In the genomic region with DNA sequence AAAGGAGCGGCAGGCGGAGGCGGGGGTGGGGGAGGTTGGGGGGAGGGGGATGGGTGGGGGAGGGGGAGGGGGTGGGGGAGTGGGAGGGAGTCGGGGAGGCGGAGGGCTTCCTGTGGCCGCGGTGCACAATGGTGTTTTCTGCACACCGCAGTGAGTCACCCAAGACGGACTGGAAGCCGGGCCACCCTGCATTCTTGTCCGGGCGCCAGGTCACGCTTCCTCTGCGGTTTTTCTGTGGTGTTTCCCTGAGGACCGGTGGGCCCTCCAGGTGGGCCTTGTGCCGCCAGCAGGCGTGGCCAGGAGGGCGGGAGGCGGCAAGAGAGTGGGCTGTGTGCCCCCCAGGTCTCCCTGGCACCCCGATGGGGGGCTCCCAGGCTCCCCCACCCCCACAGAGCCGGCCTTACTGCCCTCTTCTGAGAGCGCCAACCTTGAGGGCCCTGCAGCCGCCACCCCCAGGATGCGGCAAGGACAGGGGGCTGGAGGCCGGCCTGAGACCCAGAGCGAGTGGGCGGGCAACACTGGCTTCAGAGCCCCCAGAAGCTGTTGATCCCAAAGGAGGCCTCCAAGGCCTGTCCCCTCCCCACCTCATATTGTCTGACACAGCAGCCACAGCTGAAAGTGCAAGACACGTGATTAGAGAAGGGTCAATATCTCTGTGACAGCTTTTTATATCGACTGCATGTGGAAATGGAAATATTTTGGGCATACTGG, we compare ENCODE assay signal across 7 cellular contexts. TPM values are rescaled to one million over a fixed set of nuclear protein-coding genes. Genes with fewer than 3 reads are reported as not detected.
DNase-seq lines count a peak whose midpoint lies in the region; ATAC-seq, FAIRE-seq and TF ChIP-seq lines count a peak whose summit lies in the region.

No MANE protein-coding gene starts in this region.

- H3K36me3 ChIP-seq in HepG2 (replicated peaks in 1 of 2; ENCODE audit: control insufficient read depth in 1 of 2, insufficient read depth in 2 of 2, low read length in 2 of 2), result no peaks in the 10 kb centered on the region
- H3K36me3 ChIP-seq in thoracic aorta, result no peaks in the 10 kb centered on the region

- ATAC-seq in HepG2 (no peak), thoracic aorta (ENCODE audit: insufficient number of reproducible peaks, low FRiP score, low read depth) (no peak), HG02870 (IDR thresholded peaks at IDR 0.05; ENCODE audit: unreplicated experiment) (no peak)

- H3K79me2 ChIP-seq in HepG2 (ENCODE audit: insufficient read depth, low read length), result no peaks in the 10 kb centered on the region

- TF ChIP-seq RAD21 in HepG2 (CRISPR knock-in tag; IDR thresholded peaks at IDR 0.05), result no peak

- POLR2A ChIA-PET in HepG2 (lab: Yijun Ruan, JAX), result no interaction called here

- H3K4me1 ChIP-seq in HepG2 (ENCODE audit: insufficient read depth, low read length), result peaks cover 10% of the 10 kb centered on the region; the same call in 1 of the 2 replicates
- H3K4me1 ChIP-seq in thoracic aorta (ENCODE audit: control insufficient read depth in 1 of 2, low read depth in 2 of 2), result peaks cover 25 to 38% of the 10 kb centered on the region in 2 donors

- CTCF ChIA-PET in HepG2 (lab: Yijun Ruan, JAX; ENCODE audit: low intra/inter-chr PET ratio, low total read pairs), result no interaction called here

- no peaks in the 10 kb centered on the region for H4K20me1 ChIP-seq in HepG2 (ENCODE audit: insufficient read depth, low read length)

- H3K27me3 ChIP-seq in HepG2 (ENCODE audit: control insufficient read depth in 1 of 2, insufficient read depth in 2 of 2, low read length in 2 of 2) (no peaks in the 10 kb centered on the region), thoracic aorta (replicated peaks; ENCODE audit: insufficient read depth) (no peaks in the 10 kb centered on the region)

- peak; percentile 86 for DNase-seq in GM20000 (ENCODE audit: low spot score)
- peak; percentile 37 for DNase-seq in NCI-H2029 treated with DMSO at 0.1 percent for 48 hours (lab: John Stamatoyannopoulos, UW)
- peak; percentile 94 for DNase-seq in astrocyte of the spinal cord (ENCODE audit: low read depth, low spot score)
- no peak for DNase-seq in HepG2 (ENCODE audit: low spot score)
- peak; percentile 44 for DNase-seq in thoracic aorta (ENCODE audit: low spot score)
- no peak for DNase-seq in globus pallidus (ENCODE audit: low spot score)

- no peak overlapping the region for H3K9ac ChIP-seq in HepG2 (ENCODE audit: insufficient read depth, low read depth, low read length)

- H3K9me3 ChIP-seq in HepG2 (ENCODE audit: low read length) (no peaks in the 10 kb centered on the region), thoracic aorta (no peaks in the 10 kb centered on the region)

- TF ChIP-seq EP300 in HepG2 (IDR thresholded peaks at IDR 0.05; ENCODE audit: low read depth in 2 of 2, low read length in 2 of 2), result no peak
- TF ChIP-seq EP300 in HepG2 (CRISPR knock-in tag; IDR thresholded peaks at IDR 0.05; ENCODE audit: borderline replicate concordance), result no peak

- no peak for FAIRE-seq in HepG2 (lab: Jason Lieb, UNC)

- in situ Hi-C loops in astrocyte of the spinal cord (cut with HindIII; ENCODE audit: low sequenced_read_pairs) (no loop called here), HepG2 (cut with HindIII; ENCODE audit: extremely low pct_ligation_motif_present, low pct_unique_long_range_greater_than_20kb) (no loop called here)

- H3K27ac ChIP-seq in HepG2 (ENCODE audit: extremely low read length, insufficient read depth, low read length) (no peak overlapping the region), thoracic aorta (peak overlapping the region; percentile 65 to 81)

- H3K4me3 ChIP-seq in astrocyte of the spinal cord (ENCODE audit: low read depth, low read length) (no peak overlapping the region), HepG2 (replicated peaks in 1 of 3; ENCODE audit: insufficient read depth in 1 of 3, low read depth in 2 of 3, low read length in 3 of 3) (no peak overlapping the region), thoracic aorta (peak overlapping the region; percentile 56)

- H2AFZ ChIP-seq in HepG2 (ENCODE audit: low read length), result no peak overlapping the region

- no TSS peak for BruUV-seq in HepG2 (replicated peaks; lab: Mats Ljungman, UMichigan)

- peak overlapping the region; percentile 18; the same call in 1 of the 2 replicates for H3K4me2 ChIP-seq in HepG2 (ENCODE audit: low read depth, low read length)

- TF ChIP-seq CTCF in GM20000 (IDR thresholded peaks at IDR 0.05; ENCODE audit: extremely low read depth, missing control alignments) (no peak), astrocyte of the spinal cord (IDR thresholded peaks at IDR 0.05; ENCODE audit: low read depth, low read length) (no peak), HepG2 (CRISPR knock-in tag; IDR thresholded peaks at IDR 0.05) (no peak), thoracic aorta (IDR thresholded peaks at IDR 0.05) (no peak)

- intact Hi-C loops in HepG2 (cut with micrococcal nuclease; ENCODE audit: unreplicated experiment), result no loop called here

- WGBS in HepG2 (ENCODE audit: low lambda C conversion rate), result 77% methylated on average over 10 of the region's 29 CpGs

- no peak for TF ChIP-seq POLR2A in HepG2 (IDR thresholded peaks at IDR 0.05; ENCODE audit: insufficient read depth in 1 of 2, low read depth in 2 of 2, low read length in 2 of 2)

RNA-seq across cellular contexts. Expression of a gene that starts 11.1 kb away (rescaled TPM):
- total RNA-seq in HepG2 (2016; rRNA removed; fragmentation: Illumina TruSeq; extraction: Trizol), result 1.3 and 2.7 TPM in 2 replicates
- total RNA-seq in HepG2 (2016; cell fraction: cytosol; rRNA removed; fragmentation: Illumina TruSeq; extraction: Trizol; ENCODE audit: low read depth), result 1.1 and 1.7 TPM in 2 replicates
- 1.3 and 3.1 TPM in 2 replicates for total RNA-seq in HepG2 (2016; cell fraction: insoluble cytoplasmic fraction; rRNA removed; fragmentation: Illumina TruSeq; extraction: Trizol)
- total RNA-seq in HepG2 (2016; cell fraction: membrane; rRNA removed; fragmentation: Illumina TruSeq; extraction: Trizol), result 1.6 and 2.4 TPM in 2 replicates
- 3.0 and 3.1 TPM in 2 replicates for total RNA-seq in HepG2 (2016; cell fraction: nucleus; rRNA removed; fragmentation: Illumina TruSeq; extraction: Trizol)
- polyA plus RNA-seq in HepG2 (2011; rRNA removed), result 4.8 and 9.1 TPM in 2 replicates
- polyA plus RNA-seq in HepG2 (2011; cell fraction: cytosol; rRNA removed), result 1.6 and 3.2 TPM in 2 replicates
- 82.5 and 82.6 TPM in 2 replicates for polyA plus RNA-seq in HepG2 (2011; cell fraction: nucleus; rRNA removed)
- 4.7 and 9.6 TPM in 2 replicates for polyA plus RNA-seq in HepG2 (2012)
- 3.8 and 4.6 TPM in 2 replicates for polyA plus RNA-seq in HepG2 (2016; cell fraction: cytosol; fragmentation: Illumina TruSeq; extraction: Trizol; ENCODE audit: low read depth)
- polyA plus RNA-seq in HepG2 (2016; cell fraction: insoluble cytoplasmic fraction; fragmentation: Illumina TruSeq; extraction: Trizol; ENCODE audit: low read depth), result 2.3 and 2.8 TPM in 2 replicates
- polyA plus RNA-seq in HepG2 (2016; cell fraction: membrane; fragmentation: Illumina TruSeq; extraction: Trizol; ENCODE audit: low read depth), result 5.3 and 6.7 TPM in 2 replicates
- 8.9 and 9.7 TPM in 2 replicates for polyA plus RNA-seq in HepG2 (2016; cell fraction: nucleus; fragmentation: Illumina TruSeq; extraction: Trizol; ENCODE audit: insufficient read depth, low read depth)
- 3.4 and 4.2 TPM in 2 replicates for polyA minus RNA-seq in HepG2 (2011; rRNA and poly(A)+ RNA removed; ENCODE audit: low replicate concordance)
- polyA minus RNA-seq in HepG2 (2011; cell fraction: cytosol; rRNA and poly(A)+ RNA removed), result 0.62 and 2.6 TPM in 2 replicates
- polyA minus RNA-seq in HepG2 (2011; cell fraction: nucleus; rRNA and poly(A)+ RNA removed), result 6.6 and 9.0 TPM in 2 replicates
- total RNA-seq in thoracic aorta, result 10 to 100 TPM; 22.7 to 29.4 TPM

RNA-seq across cellular contexts. Expression of a gene that starts 11.4 kb away (rescaled TPM):
- 0.63 and 1.2 TPM in 2 replicates for total RNA-seq in HepG2 (2016; rRNA removed; fragmentation: Illumina TruSeq; extraction: Trizol)
- total RNA-seq in HepG2 (2016; cell fraction: cytosol; rRNA removed; fragmentation: Illumina TruSeq; extraction: Trizol; ENCODE audit: low read depth), result 0.81 and 1.1 TPM in 2 replicates
- 0.82 and 1.9 TPM in 2 replicates for total RNA-seq in HepG2 (2016; cell fraction: insoluble cytoplasmic fraction; rRNA removed; fragmentation: Illumina TruSeq; extraction: Trizol)
- total RNA-seq in HepG2 (2016; cell fraction: membrane; rRNA removed; fragmentation: Illumina TruSeq; extraction: Trizol), result 0.46 and 1.00 TPM in 2 replicates
- total RNA-seq in HepG2 (2016; cell fraction: nucleus; rRNA removed; fragmentation: Illumina TruSeq; extraction: Trizol), result 1.6 and 2.0 TPM in 2 replicates
- 0.78 and 2.1 TPM in 2 replicates for polyA plus RNA-seq in HepG2 (2011; rRNA removed)
- polyA plus RNA-seq in HepG2 (2011; cell fraction: cytosol; rRNA removed), result 0.53 and 1.0 TPM in 2 replicates
- polyA plus RNA-seq in HepG2 (2011; cell fraction: nucleus; rRNA removed), result 17.1 and 17.5 TPM in 2 replicates
- 0.76 and 1.0 TPM in 2 replicates for polyA plus RNA-seq in HepG2 (2012)
- 0.60 and 0.67 TPM in 2 replicates for polyA plus RNA-seq in HepG2 (2016; cell fraction: cytosol; fragmentation: Illumina TruSeq; extraction: Trizol; ENCODE audit: low read depth)
- polyA plus RNA-seq in HepG2 (2016; cell fraction: insoluble cytoplasmic fraction; fragmentation: Illumina TruSeq; extraction: Trizol; ENCODE audit: low read depth), result 0.39 and 0.46 TPM in 2 replicates
- 0.44 and 0.56 TPM in 2 replicates for polyA plus RNA-seq in HepG2 (2016; cell fraction: membrane; fragmentation: Illumina TruSeq; extraction: Trizol; ENCODE audit: low read depth)
- 3.7 and 3.8 TPM in 2 replicates for polyA plus RNA-seq in HepG2 (2016; cell fraction: nucleus; fragmentation: Illumina TruSeq; extraction: Trizol; ENCODE audit: insufficient read depth, low read depth)
- polyA minus RNA-seq in HepG2 (2011; rRNA and poly(A)+ RNA removed; ENCODE audit: low replicate concordance), result 0.44 and 0.61 TPM in 2 replicates
- 0.44 TPM in 1 of 2 replicates, not detected in the other for polyA minus RNA-seq in HepG2 (2011; cell fraction: cytosol; rRNA and poly(A)+ RNA removed)
- polyA minus RNA-seq in HepG2 (2011; cell fraction: nucleus; rRNA and poly(A)+ RNA removed), result 1.8 and 3.4 TPM in 2 replicates
- total RNA-seq in thoracic aorta, result 1 to 10 TPM; 3.5 to 9.6 TPM

RNA-seq across cellular contexts. Expression of a gene that starts 29.3 kb away (rescaled TPM):
- total RNA-seq in HepG2 (2016; rRNA removed; fragmentation: Illumina TruSeq; extraction: Trizol), result 0.21 and 0.44 TPM in 2 replicates
- total RNA-seq in HepG2 (2016; cell fraction: cytosol; rRNA removed; fragmentation: Illumina TruSeq; extraction: Trizol; ENCODE audit: low read depth), result 0.09 and 0.20 TPM in 2 replicates
- total RNA-seq in HepG2 (2016; cell fraction: insoluble cytoplasmic fraction; rRNA removed; fragmentation: Illumina TruSeq; extraction: Trizol), result 0.33 and 0.43 TPM in 2 replicates
- total RNA-seq in HepG2 (2016; cell fraction: membrane; rRNA removed; fragmentation: Illumina TruSeq; extraction: Trizol), result 0.21 and 0.37 TPM in 2 replicates
- total RNA-seq in HepG2 (2016; cell fraction: nucleus; rRNA removed; fragmentation: Illumina TruSeq; extraction: Trizol), result 0.28 and 0.34 TPM in 2 replicates
- 0.26 and 0.38 TPM in 2 replicates for polyA plus RNA-seq in HepG2 (2011; rRNA removed)
- 0.21 and 0.30 TPM in 2 replicates for polyA plus RNA-seq in HepG2 (2011; cell fraction: cytosol; rRNA removed)
- 3.0 and 3.2 TPM in 2 replicates for polyA plus RNA-seq in HepG2 (2011; cell fraction: nucleus; rRNA removed)
- 0.35 and 0.44 TPM in 2 replicates for polyA plus RNA-seq in HepG2 (2012)
- 0.05 and 0.14 TPM in 2 replicates for polyA plus RNA-seq in HepG2 (2016; cell fraction: cytosol; fragmentation: Illumina TruSeq; extraction: Trizol; ENCODE audit: low read depth)
- 0.25 TPM in 1 of 2 replicates, not detected in the other for polyA plus RNA-seq in HepG2 (2016; cell fraction: insoluble cytoplasmic fraction; fragmentation: Illumina TruSeq; extraction: Trizol; ENCODE audit: low read depth)
- polyA plus RNA-seq in HepG2 (2016; cell fraction: membrane; fragmentation: Illumina TruSeq; extraction: Trizol; ENCODE audit: low read depth), result 0.08 and 0.15 TPM in 2 replicates
- 0.79 and 0.97 TPM in 2 replicates for polyA plus RNA-seq in HepG2 (2016; cell fraction: nucleus; fragmentation: Illumina TruSeq; extraction: Trizol; ENCODE audit: insufficient read depth, low read depth)
- 0.26 TPM in 1 of 2 replicates, not detected in the other for polyA minus RNA-seq in HepG2 (2011; rRNA and poly(A)+ RNA removed; ENCODE audit: low replicate concordance)
- polyA minus RNA-seq in HepG2 (2011; cell fraction: cytosol; rRNA and poly(A)+ RNA removed), result not detected in 2 replicates
- 0.26 and 0.37 TPM in 2 replicates for polyA minus RNA-seq in HepG2 (2011; cell fraction: nucleus; rRNA and poly(A)+ RNA removed)
- not detected for total RNA-seq in thoracic aorta

RNA-seq across cellular contexts. Expression of a gene that starts 47.3 kb away (rescaled TPM):
- 38.3 and 44.3 TPM in 2 replicates for total RNA-seq in HepG2 (2016; rRNA removed; fragmentation: Illumina TruSeq; extraction: Trizol)
- total RNA-seq in HepG2 (2016; cell fraction: cytosol; rRNA removed; fragmentation: Illumina TruSeq; extraction: Trizol; ENCODE audit: low read depth), result 35.6 and 45.0 TPM in 2 replicates
- 31.9 and 43.2 TPM in 2 replicates for total RNA-seq in HepG2 (2016; cell fraction: insoluble cytoplasmic fraction; rRNA removed; fragmentation: Illumina TruSeq; extraction: Trizol)
- total RNA-seq in HepG2 (2016; cell fraction: membrane; rRNA removed; fragmentation: Illumina TruSeq; extraction: Trizol), result 88.7 and 95.2 TPM in 2 replicates
- 47.8 and 56.5 TPM in 2 replicates for total RNA-seq in HepG2 (2016; cell fraction: nucleus; rRNA removed; fragmentation: Illumina TruSeq; extraction: Trizol)
- polyA plus RNA-seq in HepG2 (2011; rRNA removed), result 183 and 271 TPM in 2 replicates
- 147 and 184 TPM in 2 replicates for polyA plus RNA-seq in HepG2 (2011; cell fraction: cytosol; rRNA removed)
- polyA plus RNA-seq in HepG2 (2011; cell fraction: nucleus; rRNA removed), result 1,153 and 1,227 TPM in 2 replicates
- 143 and 184 TPM in 2 replicates for polyA plus RNA-seq in HepG2 (2012)
- polyA plus RNA-seq in HepG2 (2016; cell fraction: cytosol; fragmentation: Illumina TruSeq; extraction: Trizol; ENCODE audit: low read depth), result 80.1 and 97.0 TPM in 2 replicates
- polyA plus RNA-seq in HepG2 (2016; cell fraction: insoluble cytoplasmic fraction; fragmentation: Illumina TruSeq; extraction: Trizol; ENCODE audit: low read depth), result 62.3 and 80.0 TPM in 2 replicates
- polyA plus RNA-seq in HepG2 (2016; cell fraction: membrane; fragmentation: Illumina TruSeq; extraction: Trizol; ENCODE audit: low read depth), result 159 and 160 TPM in 2 replicates
- polyA plus RNA-seq in HepG2 (2016; cell fraction: nucleus; fragmentation: Illumina TruSeq; extraction: Trizol; ENCODE audit: insufficient read depth, low read depth), result 179 and 193 TPM in 2 replicates
- polyA minus RNA-seq in HepG2 (2011; rRNA and poly(A)+ RNA removed; ENCODE audit: low replicate concordance), result 64.9 and 155 TPM in 2 replicates
- polyA minus RNA-seq in HepG2 (2011; cell fraction: cytosol; rRNA and poly(A)+ RNA removed), result 76.5 and 105 TPM in 2 replicates
- polyA minus RNA-seq in HepG2 (2011; cell fraction: nucleus; rRNA and poly(A)+ RNA removed), result 147 and 159 TPM in 2 replicates
- 100 to 1,000 TPM; 168 to 251 TPM for total RNA-seq in thoracic aorta

Comparison
In these comparisons a context has a peak if more than half of its experiments do, and no peak if none do; other contexts are left out.
1. DNase-seq: peak in GM20000 (single experiment), NCI-H2029 treated with DMSO at 0.1 percent for 48 hours (single experiment), astrocyte of the spinal cord (single experiment) and thoracic aorta (single experiment); none in HepG2 (single experiment) and globus pallidus (single experiment).